Comparison of ENCODE assay signal across 8 cellular contexts in genomic region chr6:138162104-138162946, GRCh38. TPM values are rescaled to one million over a fixed set of nuclear protein-coding genes. Genes with fewer than 3 reads are reported as not detected.
DNase-seq lines count a peak whose midpoint lies in the region; ATAC-seq and TF ChIP-seq lines count a peak whose summit lies in the region.

No MANE protein-coding gene starts in this region.

- H3K4me3 ChIP-seq in PC-9 (peak overlapping the region; percentile 62), lung (peak overlapping the region; percentile 64), testis (peak overlapping the region; percentile 50 to 61)

- H3K9me3 ChIP-seq in PC-9 (ENCODE audit: insufficient read depth, low read depth): no peaks in the 10 kb centered on the region
- peaks cover 0 to 2% of the 10 kb centered on the region in 2 donors for H3K9me3 ChIP-seq in lung (ENCODE audit: control insufficient read depth in 2 of 2, insufficient read depth in 1 of 2, low read length in 1 of 2)
- no peaks in the 10 kb centered on the region for H3K9me3 ChIP-seq in testis

- H3K9me2 ChIP-seq in PC-9 (ENCODE audit: insufficient read depth): no peaks in the 10 kb centered on the region

- peaks cover 16% of the 10 kb centered on the region for H3K4me1 Mint-ChIP-seq in activated CD4-positive, alpha-beta T cell treated with anti-CD3 and anti-CD28 coated beads, Interleukin-2, amount 10 ng/mL, durations not matched to agents 7 days and 5 days

- peak overlapping the region; percentile 86 for H3K4me2 ChIP-seq in PC-9

- ATAC-seq in HG03064 (IDR thresholded peaks at IDR 0.05; ENCODE audit: low read depth, unreplicated experiment): peak; percentile 39
- peak; percentile 17 for ATAC-seq in lung (ENCODE audit: insufficient read depth, low FRiP score)

- no peaks in the 10 kb centered on the region for H3K9me3 Mint-ChIP-seq in activated CD4-positive, alpha-beta T cell treated with anti-CD3 and anti-CD28 coated beads, Interleukin-2, amount 10 ng/mL, durations not matched to agents 7 days and 5 days

- H4K20me1 ChIP-seq in PC-9 (ENCODE audit: insufficient read depth): no peaks in the 10 kb centered on the region; the same call in none of the 2 replicates

- H3K27ac Mint-ChIP-seq in activated CD4-positive, alpha-beta T cell treated with anti-CD3 and anti-CD28 coated beads, Interleukin-2, amount 10 ng/mL, durations not matched to agents 7 days and 5 days: no peak overlapping the region

- TF ChIP-seq POLR2A in testis (IDR thresholded peaks at IDR 0.05): no peak

- no peak for DNase-seq in activated CD4-positive, alpha-beta T cell treated with anti-CD3 and anti-CD28 coated beads, Interleukin-2, amount 10 ng/mL, durations not matched to agents 7 days and 5 days
- no peak for DNase-seq in activated CD4-positive, alpha-beta T cell treated with anti-CD3 and anti-CD28 coated beads for 1 hour
- DNase-seq in PC-9: peak in 1 of 2 experiments; percentile 68
- DNase-seq in dermis blood vessel endothelial cell: peak; percentile 15
- DNase-seq in lung (ENCODE audit: low spot score): no peak
- peak; percentile 16 for DNase-seq in testis
- no peak for DNase-seq in activated CD4-positive, CD25-positive, alpha-beta regulatory T cell (lab: John Stamatoyannopoulos, UW)

- H3K36me3 Mint-ChIP-seq in activated CD4-positive, alpha-beta T cell treated with anti-CD3 and anti-CD28 coated beads, Interleukin-2, amount 10 ng/mL, durations not matched to agents 7 days and 5 days (ENCODE audit: low read depth): peaks cover 2% of the 10 kb centered on the region

- CTCF ChIA-PET in activated CD4-positive, alpha-beta T cell treated with anti-CD3 and anti-CD28 coated beads, Interleukin-2, amount 10 ng/mL, durations not matched to agents 7 days and 5 days (lab: Charles Lee): interaction anchor here (1.0 kb wide), 1 partner anchor 15 kb away, joined by 3 read pairs; no protein-coding TSS in a partner anchor
- CTCF ChIA-PET in PC-9 (lab: Charles Lee): no interaction called here

- TSS peak; percentile 55 for BruUV-seq in PC-9 (replicated peaks; lab: Mats Ljungman, UMichigan)

- H3K36me3 ChIP-seq in PC-9 (ENCODE audit: low read depth) (no peaks in the 10 kb centered on the region), lung (ENCODE audit: control insufficient read depth in 2 of 2, insufficient read depth in 2 of 2, low read length in 2 of 2) (no peaks in the 10 kb centered on the region), testis (ENCODE audit: low read depth, missing control alignments) (no peaks in the 10 kb centered on the region)

- intact Hi-C loops in PC-9 (cut with micrococcal nuclease; ENCODE audit: unreplicated experiment) (loop anchor here (5.0 kb wide), 2 partner anchors 70 to 240 kb away; partner anchors contain the start of gene HEBP2), testis (cut with DNase I; ENCODE audit: low total_unique reads) (no loop called here)

- peak overlapping the region; percentile 88 for H2AFZ ChIP-seq in PC-9

- peaks cover 61% of the 10 kb centered on the region for H3K27me3 Mint-ChIP-seq in activated CD4-positive, alpha-beta T cell treated with anti-CD3 and anti-CD28 coated beads, Interleukin-2, amount 10 ng/mL, durations not matched to agents 7 days and 5 days

- peaks cover 19% of the 10 kb centered on the region; the same call in 1 of the 2 replicates for H3F3A ChIP-seq in PC-9 (ENCODE audit: insufficient read depth, low read depth)

- no peaks in the 10 kb centered on the region for H3K27me3 ChIP-seq in PC-9 (ENCODE audit: insufficient read depth, low read depth)
- no peaks in the 10 kb centered on the region for H3K27me3 ChIP-seq in lung (ENCODE audit: control insufficient read depth, insufficient read depth)
- no peaks in the 10 kb centered on the region for H3K27me3 ChIP-seq in testis

- POLR2A ChIA-PET in activated CD4-positive, alpha-beta T cell treated with anti-CD3 and anti-CD28 coated beads, Interleukin-2, amount 10 ng/mL, durations not matched to agents 7 days and 5 days (lab: Charles Lee): no interaction called here
- POLR2A ChIA-PET in PC-9 (lab: Charles Lee; ENCODE audit: unreplicated experiment): interaction anchor here (0.5 to 0.7 kb wide), 3 partner anchors 46 to 728 kb away, joined by 8 to 14 read pairs (median 8); no protein-coding TSS in a partner anchor

- WGBS in lung, 2 donors: 1% methylated on average over 52 to 53 of the region's 53 CpGs
- WGBS in testis, 2 donors: 5 to 6% methylated on average over 22 to 28 of the region's 53 CpGs

- H3K27ac ChIP-seq in PC-9 (peak overlapping the region; percentile 52), lung (ENCODE audit: low read depth in 1 of 2, low read length in 1 of 2) (peak overlapping the region in 1 of 2 donors; percentile 89), testis (no peak overlapping the region)

- H3K4me3 Mint-ChIP-seq in activated CD4-positive, alpha-beta T cell treated with anti-CD3 and anti-CD28 coated beads, Interleukin-2, amount 10 ng/mL, durations not matched to agents 7 days and 5 days: peak overlapping the region; percentile 66

- H3K4me1 ChIP-seq in PC-9 (replicated peaks; ENCODE audit: insufficient read depth): peaks cover 24% of the 10 kb centered on the region
- peaks cover 0 to 7% of the 10 kb centered on the region in 2 donors for H3K4me1 ChIP-seq in lung (ENCODE audit: control insufficient read depth in 2 of 2, insufficient read depth in 2 of 2, low read length in 2 of 2)
- H3K4me1 ChIP-seq in testis: no peaks in the 10 kb centered on the region

- TF ChIP-seq CTCF in PC-9 (conservative IDR thresholded peaks at IDR 0.05): no peak
- no peak for TF ChIP-seq CTCF in lung (IDR thresholded peaks at IDR 0.05; ENCODE audit: control extremely low read depth, extremely low read depth)
- no peak for TF ChIP-seq CTCF in testis (IDR thresholded peaks at IDR 0.05)

- H3K79me2 ChIP-seq in PC-9 (ENCODE audit: low read depth): peaks cover 53% of the 10 kb centered on the region

RNA-seq across cellular contexts. Expression of gene ARFGEF3, which starts 0.6 kb away (rescaled TPM):
- total RNA-seq in activated CD4-positive, alpha-beta T cell treated with anti-CD3 and anti-CD28 coated beads, Interleukin-2, amount 10 ng/mL, durations not matched to agents 7 days and 5 days: under 1 TPM; 0.05 to 0.06 TPM
- total RNA-seq in PC-9 (2021) (9.9 and 10.0 TPM in 2 replicates), dermis blood vessel endothelial cell (2.0 and 5.8 TPM in 2 replicates), lung (10 to 100 TPM; 20.5 to 28.1 TPM), testis (1 to 10 TPM; 2.8 to 2.9 TPM)
- polyA plus RNA-seq in lung (1 to 10 TPM; 4.7 to 7.6 TPM), testis (ENCODE audit: insufficient read depth, low read depth, low replicate concordance) (1.9 TPM)

RNA-seq across cellular contexts. Expression of gene PERP, which starts 55.1 kb away (rescaled TPM):
- 1 to 10 TPM; 4.6 to 4.7 TPM for total RNA-seq in activated CD4-positive, alpha-beta T cell treated with anti-CD3 and anti-CD28 coated beads, Interleukin-2, amount 10 ng/mL, durations not matched to agents 7 days and 5 days
- 79.2 and 93.0 TPM in 2 replicates for total RNA-seq in PC-9 (2021)
- 18.5 and 24.8 TPM in 2 replicates for total RNA-seq in dermis blood vessel endothelial cell
- 10 to 100 TPM; 22.4 to 29.1 TPM for total RNA-seq in lung
- polyA plus RNA-seq in lung: 10 to 100 TPM; 25.8 to 32.6 TPM
- 1 to 10 TPM; 7.0 to 8.2 TPM for total RNA-seq in testis
- 13.8 TPM for polyA plus RNA-seq in testis (ENCODE audit: insufficient read depth, low read depth, low replicate concordance)

RNA-seq across cellular contexts. Expression of gene PBOV1, which starts 56.0 kb away (rescaled TPM):
- not detected for total RNA-seq in activated CD4-positive, alpha-beta T cell treated with anti-CD3 and anti-CD28 coated beads, Interleukin-2, amount 10 ng/mL, durations not matched to agents 7 days and 5 days
- total RNA-seq in PC-9 (2021): not detected in 2 replicates
- not detected in 2 replicates for total RNA-seq in dermis blood vessel endothelial cell
- not detected for total RNA-seq in lung
- under 1 TPM in 1 of 2 donors, not detected in 1; 0.04 TPM for polyA plus RNA-seq in lung
- total RNA-seq in testis: not detected
- polyA plus RNA-seq in testis (ENCODE audit: insufficient read depth, low read depth, low replicate concordance): not detected

Comparison
In these comparisons a context has a peak if more than half of its experiments do, and no peak if none do; other contexts are left out.
1. DNase-seq: peak in dermis blood vessel endothelial cell (single experiment) and testis (single experiment); none in activated CD4-positive, alpha-beta T cell treated with anti-CD3 and anti-CD28 coated beads, Interleukin-2, amount 10 ng/mL, durations not matched to agents 7 days and 5 days (single experiment), activated CD4-positive, alpha-beta T cell treated with anti-CD3 and anti-CD28 coated beads for 1 hour (single experiment), lung (single experiment) and activated CD4-positive, CD25-positive, alpha-beta regulatory T cell (0 of 4).
2. Peak in every context shown above with its lines, with median percentiles within 50 percentile points of each other: H3K4me3 ChIP-seq.